Comparison of ENCODE assay signal across 12 cellular contexts in the genomic region with DNA sequence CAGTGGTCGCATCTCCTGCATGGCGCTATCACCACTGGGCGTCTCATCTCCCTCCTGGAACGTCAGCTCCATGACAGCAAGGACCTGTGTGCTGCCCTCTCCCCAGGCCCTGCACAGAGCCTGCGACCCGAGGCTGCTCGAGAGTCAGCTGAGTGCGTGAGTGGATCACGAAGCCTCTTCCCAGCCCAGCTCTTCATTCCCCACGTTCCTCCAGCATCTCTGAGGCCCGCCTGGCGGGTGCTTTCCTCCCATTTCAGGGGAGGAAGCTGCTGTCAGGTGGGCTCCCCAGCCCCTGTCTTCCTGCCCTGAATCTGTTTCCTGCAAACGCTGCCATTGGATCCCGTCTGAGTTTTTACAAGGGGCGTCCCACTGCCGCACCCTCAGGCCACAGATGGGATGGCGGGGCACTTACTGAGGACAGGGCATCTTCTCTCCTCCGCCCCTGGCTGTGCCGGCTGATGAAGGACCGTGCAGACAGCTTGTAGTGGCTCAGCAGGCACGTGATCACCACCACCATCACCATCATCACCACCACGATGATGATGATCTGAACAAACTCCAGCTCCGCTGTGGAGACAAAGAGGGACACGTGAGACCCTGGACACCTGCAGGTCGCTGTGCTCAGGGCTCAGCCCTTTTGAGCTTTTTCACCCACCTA. TPM values are rescaled to one million over a fixed set of nuclear protein-coding genes. Genes with fewer than 3 reads are reported as not detected.
DNase-seq lines count a peak whose midpoint lies in the region; ATAC-seq, FAIRE-seq and TF ChIP-seq lines count a peak whose summit lies in the region.
"Had no signal": no experiment of that assay in that cellular context is flagged by ENCODE, and none has a peak within 500 bp of the region (broad histone marks: within the 10 kb centered on the region; RNA-seq: fewer than 3 reads in every experiment).

No MANE protein-coding gene starts in this region.

- FAIRE-seq in pancreas (lab: Jason Lieb, UNC) = no peak

- H3K4me1 Mint-ChIP-seq in CD8-positive, alpha-beta T cell (ENCODE audit: low read depth) = peaks cover 40% of the 10 kb centered on the region

- WGBS in pancreas, 2 donors = 82 to 84% methylated on average over 25 of the region's 25 CpGs

- H3K27me3 Mint-ChIP-seq in CD8-positive, alpha-beta T cell (ENCODE audit: low read depth) = no peaks in the 10 kb centered on the region

- peak overlapping the region; percentile 69 for H3K27ac Mint-ChIP-seq in CD8-positive, alpha-beta T cell

- no peaks in the 10 kb centered on the region for H3K27me3 ChIP-seq in CD8-positive, alpha-beta T cell (ENCODE audit: insufficient read depth, low read length)
- no peaks in the 10 kb centered on the region for H3K27me3 ChIP-seq in pancreas
- H3K27me3 ChIP-seq: esophagus muscularis mucosa had no signal

- no peaks in the 10 kb centered on the region for H3K36me3 Mint-ChIP-seq in CD8-positive, alpha-beta T cell

- TF ChIP-seq CTCF in CD8-positive, alpha-beta T cell (IDR thresholded peaks at IDR 0.05) = no peak
- TF ChIP-seq CTCF in pancreas (IDR thresholded peaks at IDR 0.05) = no peak

- CTCF ChIA-PET in CD8-positive, alpha-beta T cell (lab: Charles Lee) = interaction anchor here (0.9 to 7.5 kb wide), 5 partner anchors 22 to 63 kb away, joined by 3 to 103 read pairs (median 4); partner anchors contain the start of genes PMEPA1 and ZBP1

- no peaks in the 10 kb centered on the region for H3K9me3 ChIP-seq in CD8-positive, alpha-beta T cell (ENCODE audit: low read length)
- H3K9me3 ChIP-seq in pancreas = no peaks in the 10 kb centered on the region
- H3K9me3 ChIP-seq: esophagus muscularis mucosa had no signal

- no peak overlapping the region for H3K4me3 ChIP-seq in CD8-positive, alpha-beta T cell (ENCODE audit: low read depth, low read length)
- peak overlapping the region; percentile 38 for H3K4me3 ChIP-seq in Jurkat, Clone E6-1 (ENCODE audit: low read length)
- H3K4me3 ChIP-seq in pancreas = no peak overlapping the region
- H3K4me3 ChIP-seq: esophagus muscularis mucosa had no signal

- ATAC-seq in CD8-positive, alpha-beta T cell = no peak
- no peak for ATAC-seq in pancreas
- ATAC-seq in GM21526 (IDR thresholded peaks at IDR 0.05; ENCODE audit: low FRiP score, unreplicated experiment) = no peak
- ATAC-seq in HG03432 (IDR thresholded peaks at IDR 0.05; ENCODE audit: unreplicated experiment) = no peak
- ATAC-seq: Panc1 had no signal

- no peak overlapping the region for H3K27ac ChIP-seq in CD8-positive, alpha-beta T cell (ENCODE audit: low read depth, low read length)
- H3K27ac ChIP-seq in pancreas = no peak overlapping the region
- H3K27ac ChIP-seq: esophagus muscularis mucosa had no signal

- H3K4me3 Mint-ChIP-seq in CD8-positive, alpha-beta T cell = peak overlapping the region; percentile 15

- intact Hi-C loops in CD8-positive, alpha-beta T cell (cut with DNase I, micrococcal nuclease) = loop anchor here in 1 of 2 experiments (2.0 kb wide), 1 partner anchor 50 kb away; no protein-coding TSS in a partner anchor
- intact Hi-C loops in cardiac septum (cut with DNase I) = loop anchor here (5.0 kb wide), 1 partner anchor 48 kb away; no protein-coding TSS in a partner anchor
- intact Hi-C loops in pancreas (cut with DNase I) = loop anchor here (10.0 kb wide), 3 partner anchors 306 to 516 kb away; no protein-coding TSS in a partner anchor

- no peaks in the 10 kb centered on the region for H3K9me3 Mint-ChIP-seq in CD8-positive, alpha-beta T cell

- H3K36me3 ChIP-seq in CD8-positive, alpha-beta T cell (ENCODE audit: insufficient read depth, low read length) = no peaks in the 10 kb centered on the region
- H3K36me3 ChIP-seq in pancreas = peaks cover 0 to 3% (median 0%) of the 10 kb centered on the region in 3 donors

- POLR2A ChIA-PET in CD8-positive, alpha-beta T cell (lab: Charles Lee) = interaction anchor here (1.5 to 2.4 kb wide), 2 partner anchors 16 to 30 kb away, joined by 4 to 7 read pairs; no protein-coding TSS in a partner anchor

- DNase-seq in CD8-positive, alpha-beta T cell = peak in 2 of 7 experiments; percentile 5 to 48
- DNase-seq in Jurkat, Clone E6-1 (ENCODE audit: low read depth, low spot score) = peak; percentile 60
- peak; percentile 35 for DNase-seq in cardiac septum (ENCODE audit: low spot score)
- peak in 4 of 6 donors; percentile 3 to 53 (median 24) for DNase-seq in pancreas
- no peak for DNase-seq in CD1c-positive myeloid dendritic cell (ENCODE audit: extremely low spot score)
- no peak for DNase-seq in AML-193 (lab: John Stamatoyannopoulos, UW)
- DNase-seq: caudate nucleus, MV-4-11 had no signal

- peaks cover 34% of the 10 kb centered on the region for H3K4me1 ChIP-seq in CD8-positive, alpha-beta T cell (ENCODE audit: insufficient read depth, low read length)
- H3K4me1 ChIP-seq in pancreas = no peaks in the 10 kb centered on the region

RNA-seq across cellular contexts. Expression of gene ZBP1, which starts 39.0 kb away (rescaled TPM):
- total RNA-seq in CD8-positive, alpha-beta T cell = 10 to 100 TPM; 21.1 to 28.3 TPM
- polyA plus RNA-seq in Jurkat, Clone E6-1 (2012; ENCODE audit: insufficient read depth, insufficient read length) = not detected
- total RNA-seq in cardiac septum = 0.43 TPM
- total RNA-seq in pancreas = under 1 TPM in 3 of 6 donors, not detected in 3; 0.17 to 0.90 (median 0.24) TPM
- under 1 TPM; 0.09 to 0.15 TPM for polyA plus RNA-seq in pancreas

RNA-seq across cellular contexts. Expression of gene PMEPA1, which starts 50.6 kb away (rescaled TPM):
- total RNA-seq in CD8-positive, alpha-beta T cell = 10 to 100 TPM; 22.2 to 22.4 TPM
- polyA plus RNA-seq in Jurkat, Clone E6-1 (2012; ENCODE audit: insufficient read depth, insufficient read length) = 48.7 TPM
- total RNA-seq in cardiac septum (34.8 TPM), pancreas (10 to 100 TPM; 24.8 to 98.2 (median 33.6) TPM)
- 10 to 100 TPM; 28.4 to 45.5 TPM for polyA plus RNA-seq in pancreas

Comparison
In these comparisons a context has a peak if more than half of its experiments do, and no peak if none do; other contexts are left out.
1. DNase-seq: peak in Jurkat, Clone E6-1 (single experiment), cardiac septum (single experiment) and pancreas (4 of 6); none in CD1c-positive myeloid dendritic cell (single experiment) and AML-193 (0 of 2).
2. RNA of gene ZBP1, which starts 39.0 kb away (total RNA-seq): 21.1 to 28.3 TPM in CD8-positive, alpha-beta T cell; 0.43 TPM in cardiac septum (single experiment) and 0.17 to 0.90 TPM in pancreas; every median in the first group is over 10 times any median in the second.